ENCODE assay signal across 29 cellular contexts in genomic region chr6:122315842-122316241, GRCh38.
"Had no signal": no experiment of that assay in that cellular context is flagged by ENCODE, and none has a peak within 500 bp of the region (broad histone marks: within the 10 kb centered on the region; RNA-seq: fewer than 3 reads in every experiment).

No MANE protein-coding gene starts in this region.

- H2AFZ ChIP-seq: hepatocyte had no signal

- H3K27ac ChIP-seq: colonic mucosa, coronary artery, dorsolateral prefrontal cortex, epithelial cell of prostate, esophagus muscularis mucosa, esophagus squamous epithelium, foreskin keratinocyte, gastrocnemius medialis, gastroesophageal sphincter, heart left ventricle, heart right ventricle, hepatocyte had no signal

- FAIRE-seq: colon, endometrium, endothelial cell of umbilical vein, frontal cortex had no signal

- H3K79me2 ChIP-seq: hepatocyte had no signal

- ATAC-seq: effector memory CD8-positive, alpha-beta T cell; esophagus mucosa; foreskin keratinocyte; gastrocnemius medialis; gastroesophageal sphincter; heart left ventricle; heart right ventricle had no signal

- DNase-seq: colonic mucosa; cortex of kidney; dermis blood vessel endothelial cell; dorsolateral prefrontal cortex; effector CD4-positive, alpha-beta T cell; effector CD8-positive, alpha-beta T cell; effector memory CD4-positive, alpha-beta T cell; effector memory CD8-positive, alpha-beta T cell; endodermal cell; erythroblast; esophagus squamous epithelium; foreskin fibroblast; foreskin keratinocyte; foreskin melanocyte; gastrocnemius medialis; glutamatergic neuron; head of caudate nucleus; heart left ventricle; heart right ventricle had no signal

- H3K4me2 ChIP-seq: hepatocyte had no signal

- H3K27me3 ChIP-seq: colonic mucosa, dorsolateral prefrontal cortex, esophagus muscularis mucosa, esophagus squamous epithelium, foreskin keratinocyte, gastrocnemius medialis, gastroesophageal sphincter, heart left ventricle, heart right ventricle, hepatocyte had no signal

- H3K9me3 ChIP-seq: colonic mucosa had no signal

- H3K4me1 ChIP-seq: colonic mucosa, esophagus muscularis mucosa, esophagus squamous epithelium, foreskin keratinocyte, gastrocnemius medialis, gastroesophageal sphincter, heart left ventricle, heart right ventricle had no signal

- H3K4me3 ChIP-seq: colonic mucosa, coronary artery, dorsolateral prefrontal cortex, esophagus muscularis mucosa, esophagus squamous epithelium, gastrocnemius medialis, gastroesophageal sphincter, heart left ventricle, heart right ventricle, hepatocyte had no signal

- H3K36me3 ChIP-seq: colonic mucosa, esophagus muscularis mucosa, esophagus squamous epithelium, gastrocnemius medialis, gastroesophageal sphincter, heart left ventricle, heart right ventricle had no signal
